8 cellular contexts compared by ENCODE assay signal in genomic region chr4:151407466-151408379, GRCh38. TPM values are rescaled to one million over a fixed set of nuclear protein-coding genes. Genes with fewer than 3 reads are reported as not detected.
A peak's percentile ranks its signal among the peaks of the same experiment; 100 is the strongest.
DNase-seq lines count a peak whose midpoint lies in the region; ATAC-seq and TF ChIP-seq lines count a peak whose summit lies in the region.

No MANE protein-coding gene starts in this region.

- peaks cover 16% of the 10 kb centered on the region for H3K4me1 ChIP-seq in PC-3 (ENCODE audit: insufficient read depth, low read length)

- POLR2A ChIA-PET in PC-3 (lab: Charles Lee; ENCODE audit: unreplicated experiment), result interaction anchor here (0.6 kb wide), 3 partner anchors 174 to 291 kb away, joined by 3 to 7 read pairs (median 5); no protein-coding TSS in a partner anchor

- H3K9ac ChIP-seq in PC-3 (ENCODE audit: low read length), result peak overlapping the region; percentile 85

- peaks cover 28% of the 10 kb centered on the region for H3K4me1 Mint-ChIP-seq in stimulated activated memory B cell treated with anti-CD40 and anti-IgM and Interleukin-4, amounts not matched to agents 10 μg/mL and 1 μg/mL and 100 μg/mL, for 72 hours

- H3K27me3 Mint-ChIP-seq in stimulated activated memory B cell treated with anti-CD40 and anti-IgM and Interleukin-4, amounts not matched to agents 10 μg/mL and 1 μg/mL and 100 μg/mL, for 72 hours, result peaks cover 42% of the 10 kb centered on the region

- TF ChIP-seq CTCF in PC-3 (conservative IDR thresholded peaks at IDR 0.05; ENCODE audit: low read depth, low read length), result no peak
- no peak for TF ChIP-seq CTCF in brain microvascular endothelial cell (IDR thresholded peaks at IDR 0.05; ENCODE audit: low read depth, low read length, missing control alignments)

- CTCF ChIA-PET in PC-3 (lab: Charles Lee), result no interaction called here

- H3K9me3 ChIP-seq in PC-3 (ENCODE audit: low read length), result no peaks in the 10 kb centered on the region

- H3K27me3 ChIP-seq in PC-3 (ENCODE audit: low read length) (no peaks in the 10 kb centered on the region), brain microvascular endothelial cell (replicated peaks) (no peaks in the 10 kb centered on the region)

- peaks cover 4% of the 10 kb centered on the region for H3F3A ChIP-seq in PC-3 (ENCODE audit: low read length, unreplicated experiment)

- H3K79me2 ChIP-seq in PC-3 (ENCODE audit: low read length), result peaks cover 30% of the 10 kb centered on the region

- no peaks in the 10 kb centered on the region for H3K9me3 Mint-ChIP-seq in stimulated activated memory B cell treated with anti-CD40 and anti-IgM and Interleukin-4, amounts not matched to agents 10 μg/mL and 1 μg/mL and 100 μg/mL, for 72 hours

- H3K4me3 ChIP-seq in PC-3 (ENCODE audit: low read length) (peak overlapping the region; percentile 97), brain microvascular endothelial cell (ENCODE audit: low read depth, low read length) (peak overlapping the region; percentile 64)

- DNase-seq in activated gamma-delta T cell (lab: John Stamatoyannopoulos, UW) (peak; percentile 10), activated gamma-delta T cell treated with Interleukin-2 at 50 U/mL for 16 hours (no peak), PC-3 (peak; percentile 37), brain microvascular endothelial cell (no peak), left lobe of liver (ENCODE audit: low spot score) (peak; percentile 47), NCI-H82 treated with DMSO at 0.1 percent for 48 hours (lab: John Stamatoyannopoulos, UW; ENCODE audit: unreplicated experiment) (no peak)

- no peaks in the 10 kb centered on the region for H3K36me3 ChIP-seq in PC-3 (ENCODE audit: low read depth, low read length)
- no peaks in the 10 kb centered on the region for H3K36me3 ChIP-seq in brain microvascular endothelial cell (replicated peaks)

- no peaks in the 10 kb centered on the region for H3K36me3 Mint-ChIP-seq in stimulated activated memory B cell treated with anti-CD40 and anti-IgM and Interleukin-4, amounts not matched to agents 10 μg/mL and 1 μg/mL and 100 μg/mL, for 72 hours

- H3K27ac Mint-ChIP-seq in stimulated activated memory B cell treated with anti-CD40 and anti-IgM and Interleukin-4, amounts not matched to agents 10 μg/mL and 1 μg/mL and 100 μg/mL, for 72 hours, result peak overlapping the region; percentile 71

- H3K4me3 Mint-ChIP-seq in stimulated activated memory B cell treated with anti-CD40 and anti-IgM and Interleukin-4, amounts not matched to agents 10 μg/mL and 1 μg/mL and 100 μg/mL, for 72 hours, result peak overlapping the region; percentile 75

- intact Hi-C loops in PC-3 (cut with micrococcal nuclease), result loop anchor here (2.0 to 5.0 kb wide), 3 partner anchors 45 to 135 kb away; partner anchors contain the start of gene SH3D19

- in situ Hi-C loops in brain microvascular endothelial cell (cut with HindIII; ENCODE audit: low pct_ligation_motif_present, low sequenced_read_pairs), result no loop called here

- BruUV-seq in PC-3 (replicated peaks; lab: Mats Ljungman, UMichigan), result no TSS peak

- peak overlapping the region; percentile 90 for H3K27ac ChIP-seq in PC-3 (ENCODE audit: low read length)
- H3K27ac ChIP-seq in brain microvascular endothelial cell, result no peak overlapping the region

- H4K20me1 ChIP-seq in PC-3 (ENCODE audit: low read length), result peaks cover 10% of the 10 kb centered on the region

- H2AFZ ChIP-seq in PC-3 (ENCODE audit: low read length), result peak overlapping the region; percentile 74

- ATAC-seq in HG02938 (IDR thresholded peaks at IDR 0.05; ENCODE audit: unreplicated experiment), result peak; percentile 74
- ATAC-seq in PC-3, result peak; percentile 9
- ATAC-seq in left lobe of liver, result no peak
- peak; percentile 82 for ATAC-seq in stimulated activated memory B cell treated with anti-CD40 and anti-IgM and Interleukin-4, amounts not matched to agents 10 μg/mL and 1 μg/mL and 100 μg/mL, for 72 hours

- peak overlapping the region; percentile 100 for H3K4me2 ChIP-seq in PC-3 (ENCODE audit: low read length)

- no peaks in the 10 kb centered on the region for H3K9me2 ChIP-seq in PC-3 (replicated peaks; ENCODE audit: low read length)

RNA-seq across cellular contexts. Expression of gene FHIP1A, which starts 1.3 kb away (rescaled TPM):
- total RNA-seq in PC-3 (2014; rRNA removed), result 11.3 and 13.8 TPM in 2 replicates
- total RNA-seq in left lobe of liver, result 4.0 TPM

Comparison
In these comparisons a context has a peak if more than half of its experiments do, and no peak if none do; other contexts are left out.
1. DNase-seq: peak in activated gamma-delta T cell (single experiment), PC-3 (single experiment) and left lobe of liver (single experiment); none in activated gamma-delta T cell treated with Interleukin-2 at 50 U/mL for 16 hours (single experiment), brain microvascular endothelial cell (single experiment) and NCI-H82 treated with DMSO at 0.1 percent for 48 hours (single experiment).